1 cellular context compared by ENCODE assay signal in the genomic region with DNA sequence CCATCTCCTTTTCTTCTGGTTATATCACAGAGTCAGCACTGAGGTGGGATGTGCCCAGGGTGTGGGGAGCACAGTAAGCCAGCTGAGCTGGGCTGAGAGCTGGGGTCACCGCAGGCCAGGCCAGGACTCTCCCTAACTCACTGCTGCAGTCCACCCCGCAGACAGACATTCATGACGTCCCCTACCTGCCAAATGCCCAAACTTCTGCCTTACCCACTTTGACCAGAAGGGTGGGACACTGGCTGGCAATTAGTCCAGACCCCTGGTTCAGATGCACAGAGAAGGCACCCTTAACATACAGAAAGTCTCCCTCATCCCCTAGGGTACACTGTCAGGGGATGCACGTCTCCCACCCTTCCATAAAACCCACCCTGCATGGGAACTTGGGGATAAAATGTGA.
TF ChIP-seq lines count a peak whose summit lies in the region.

No MANE protein-coding gene starts in this region.

TF ChIP-seq in HepG2, 621 proteins besides CTCF, POLR2A, EP300 and RAD21 (continued from another document):
- TF ChIP-seq SYNCRIP (IDR thresholded peaks at IDR 0.05; ENCODE audit: insufficient read depth, low read depth, low read length) = no peak
- TF ChIP-seq, protein P1, sequence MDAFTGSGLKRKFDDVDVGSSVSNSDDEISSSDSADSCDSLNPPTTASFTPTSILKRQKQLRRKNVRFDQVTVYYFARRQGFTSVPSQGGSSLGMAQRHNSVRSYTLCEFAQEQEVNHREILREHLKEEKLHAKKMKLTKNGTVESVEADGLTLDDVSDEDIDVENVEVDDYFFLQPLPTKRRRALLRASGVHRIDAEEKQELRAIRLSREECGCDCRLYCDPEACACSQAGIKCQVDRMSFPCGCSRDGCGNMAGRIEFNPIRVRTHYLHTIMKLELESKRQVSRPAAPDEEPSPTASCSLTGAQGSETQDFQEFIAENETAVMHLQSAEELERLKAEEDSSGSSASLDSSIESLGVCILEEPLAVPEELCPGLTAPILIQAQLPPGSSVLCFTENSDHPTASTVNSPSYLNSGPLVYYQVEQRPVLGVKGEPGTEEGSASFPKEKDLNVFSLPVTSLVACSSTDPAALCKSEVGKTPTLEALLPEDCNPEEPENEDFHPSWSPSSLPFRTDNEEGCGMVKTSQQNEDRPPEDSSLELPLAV (CRISPR knock-in tag; conservative IDR thresholded peaks at IDR 0.05; ENCODE audit: low read depth) = no peak
- TF ChIP-seq, protein P2, sequence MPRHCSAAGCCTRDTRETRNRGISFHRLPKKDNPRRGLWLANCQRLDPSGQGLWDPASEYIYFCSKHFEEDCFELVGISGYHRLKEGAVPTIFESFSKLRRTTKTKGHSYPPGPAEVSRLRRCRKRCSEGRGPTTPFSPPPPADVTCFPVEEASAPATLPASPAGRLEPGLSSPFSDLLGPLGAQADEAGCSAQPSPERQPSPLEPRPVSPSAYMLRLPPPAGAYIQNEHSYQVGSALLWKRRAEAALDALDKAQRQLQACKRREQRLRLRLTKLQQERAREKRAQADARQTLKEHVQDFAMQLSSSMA (CRISPR knock-in tag; IDR thresholded peaks at IDR 0.05) = no peak
TF ChIP-seq in HepG2: peak in this region for 0.
